16 cellular contexts compared by ENCODE assay signal in the genomic region with DNA sequence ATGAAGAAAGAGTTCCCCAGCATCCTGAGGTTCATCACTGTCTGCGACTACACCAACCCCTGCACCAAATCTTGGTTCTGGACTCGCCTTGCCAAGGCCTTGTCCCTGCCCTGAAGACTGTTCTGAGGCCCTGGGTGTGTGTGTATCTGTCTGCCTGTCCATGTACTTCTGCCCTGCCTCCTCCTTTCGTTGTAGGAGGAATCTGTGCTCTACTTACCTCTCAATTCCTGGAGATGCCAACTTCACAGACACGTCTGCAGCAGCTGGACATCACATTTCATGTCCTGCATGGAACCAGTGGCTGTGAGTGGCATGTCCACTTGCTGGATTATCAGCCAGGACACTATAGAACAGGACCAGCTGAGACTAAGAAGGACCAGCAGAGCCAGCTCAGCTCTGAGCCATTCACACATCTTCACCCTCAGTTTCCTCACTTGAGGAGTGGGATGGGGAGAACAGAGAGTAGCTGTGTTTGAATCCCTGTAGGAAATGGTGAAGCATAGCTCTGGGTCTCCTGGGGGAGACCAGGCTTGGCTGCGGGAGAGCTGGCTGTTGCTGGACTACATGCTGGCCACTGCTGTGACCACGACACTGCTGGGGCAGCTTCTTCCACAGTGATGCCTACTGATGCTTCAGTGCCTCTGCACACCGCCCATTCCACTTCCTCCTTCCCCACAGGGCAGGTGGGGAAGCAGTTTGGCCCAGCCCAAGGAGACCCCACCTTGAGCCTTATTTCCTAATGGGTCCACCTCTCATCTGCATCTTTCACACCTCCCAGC. TPM values are rescaled to one million over a fixed set of nuclear protein-coding genes. Genes with fewer than 3 reads are reported as not detected.
A peak's percentile ranks its signal among the peaks of the same experiment; 100 is the strongest.
DNase-seq lines count a peak whose midpoint lies in the region; FAIRE-seq and TF ChIP-seq lines count a peak whose summit lies in the region.
"Had no signal": no experiment of that assay in that cellular context is flagged by ENCODE, and none has a peak within 500 bp of the region (broad histone marks: within the 10 kb centered on the region; RNA-seq: fewer than 3 reads in every experiment).

No MANE protein-coding gene starts in this region.

- TF ChIP-seq CTCF in endothelial cell (IDR thresholded peaks at IDR 0.05; ENCODE audit: unreplicated experiment) = no peak
- no peak for TF ChIP-seq CTCF in neural crest cell (conservative IDR thresholded peaks at IDR 0.05)

- peaks cover 45% of the 10 kb centered on the region for H3K4me1 Mint-ChIP-seq in activated CD4-positive, alpha-beta memory T cell treated with anti-CD3 and anti-CD28 coated beads, Interleukin-2, amount 10 ng/mL, durations not matched to agents 7 days and 5 days
- peaks cover 32% of the 10 kb centered on the region for H3K4me1 Mint-ChIP-seq in activated CD4-positive, alpha-beta memory T cell treated with anti-CD3 and anti-CD28 coated beads for 36 hours (ENCODE audit: low read depth)
- peaks cover 22% of the 10 kb centered on the region for H3K4me1 Mint-ChIP-seq in endothelial cell (ENCODE audit: unreplicated experiment)
- peaks cover 34% of the 10 kb centered on the region for H3K4me1 Mint-ChIP-seq in neural crest cell

- peak overlapping the region; percentile 37 for H3K4me3 Mint-ChIP-seq in activated CD4-positive, alpha-beta memory T cell treated with anti-CD3 and anti-CD28 coated beads, Interleukin-2, amount 10 ng/mL, durations not matched to agents 7 days and 5 days
- H3K4me3 Mint-ChIP-seq in activated CD4-positive, alpha-beta memory T cell treated with anti-CD3 and anti-CD28 coated beads for 36 hours = no peak overlapping the region
- H3K4me3 Mint-ChIP-seq in endothelial cell (ENCODE audit: unreplicated experiment) (peak overlapping the region; percentile 79), neural crest cell (peak overlapping the region; percentile 85)

- H3K36me3 Mint-ChIP-seq in activated CD4-positive, alpha-beta memory T cell treated with anti-CD3 and anti-CD28 coated beads, Interleukin-2, amount 10 ng/mL, durations not matched to agents 7 days and 5 days (ENCODE audit: low read depth) = peaks cover 47% of the 10 kb centered on the region
- H3K36me3 Mint-ChIP-seq in activated CD4-positive, alpha-beta memory T cell treated with anti-CD3 and anti-CD28 coated beads for 36 hours = peaks cover 15% of the 10 kb centered on the region
- H3K36me3 Mint-ChIP-seq in endothelial cell (ENCODE audit: low read depth, unreplicated experiment) (peaks cover 17% of the 10 kb centered on the region), neural crest cell (ENCODE audit: low read depth) (peaks cover 5% of the 10 kb centered on the region)

- DNase-seq in activated CD4-positive, alpha-beta memory T cell treated with anti-CD3 and anti-CD28 coated beads, Interleukin-2, amount 10 ng/mL, durations not matched to agents 7 days and 5 days = peak; percentile 15
- no peak for DNase-seq in activated CD4-positive, alpha-beta memory T cell treated with anti-CD3 and anti-CD28 coated beads for 36 hours
- DNase-seq in GM12891 (ENCODE audit: insufficient read length, low spot score) = no peak
- no peak for DNase-seq in endothelial cell (ENCODE audit: low spot score)
- DNase-seq in neural crest cell (ENCODE audit: low read depth, low spot score) = no peak
- DNase-seq in kidney tubule cell (ENCODE audit: low spot score) = no peak
- DNase-seq in DMS79 treated with DMSO at 0.1 percent for 48 hours (lab: John Stamatoyannopoulos, UW) = no peak
- DNase-seq in NCI-H226 = no peak
- DNase-seq: brain microvascular endothelial cell, erythroblast, NCI-H69, spleen, T-helper 9 cell had no signal

- no peak for TF ChIP-seq POLR2A in GM12891 (IDR thresholded peaks at IDR 0.05; ENCODE audit: low read depth, low read length)

- peaks cover 9% of the 10 kb centered on the region for H3K9me3 Mint-ChIP-seq in activated CD4-positive, alpha-beta memory T cell treated with anti-CD3 and anti-CD28 coated beads, Interleukin-2, amount 10 ng/mL, durations not matched to agents 7 days and 5 days
- peaks cover 10% of the 10 kb centered on the region for H3K9me3 Mint-ChIP-seq in activated CD4-positive, alpha-beta memory T cell treated with anti-CD3 and anti-CD28 coated beads for 36 hours
- no peaks in the 10 kb centered on the region for H3K9me3 Mint-ChIP-seq in endothelial cell (ENCODE audit: unreplicated experiment)
- peaks cover 3% of the 10 kb centered on the region for H3K9me3 Mint-ChIP-seq in neural crest cell

- POLR2A ChIA-PET in activated CD4-positive, alpha-beta memory T cell treated with anti-CD3 and anti-CD28 coated beads, Interleukin-2, amount 10 ng/mL, durations not matched to agents 7 days and 5 days (lab: Charles Lee) = interaction anchor here (0.9 to 8.6 kb wide), 3 partner anchors 12 to 47 kb away, joined by 3 to 286 read pairs (median 109); a partner anchor contains a TSS
- POLR2A ChIA-PET in activated CD4-positive, alpha-beta memory T cell treated with anti-CD3 and anti-CD28 coated beads for 36 hours (lab: Charles Lee) = interaction anchor here (1.7 kb wide), 1 partner anchor 23 kb away, joined by 10 read pairs; a partner anchor contains a TSS

- H3K27me3 Mint-ChIP-seq in activated CD4-positive, alpha-beta memory T cell treated with anti-CD3 and anti-CD28 coated beads, Interleukin-2, amount 10 ng/mL, durations not matched to agents 7 days and 5 days = peaks cover 5% of the 10 kb centered on the region
- H3K27me3 Mint-ChIP-seq in activated CD4-positive, alpha-beta memory T cell treated with anti-CD3 and anti-CD28 coated beads for 36 hours = no peaks in the 10 kb centered on the region
- peaks cover 12% of the 10 kb centered on the region for H3K27me3 Mint-ChIP-seq in endothelial cell (ENCODE audit: unreplicated experiment)
- H3K27me3 Mint-ChIP-seq in neural crest cell (ENCODE audit: low read depth) = no peaks in the 10 kb centered on the region

- H3K27ac Mint-ChIP-seq in activated CD4-positive, alpha-beta memory T cell treated with anti-CD3 and anti-CD28 coated beads, Interleukin-2, amount 10 ng/mL, durations not matched to agents 7 days and 5 days = no peak overlapping the region
- H3K27ac Mint-ChIP-seq in activated CD4-positive, alpha-beta memory T cell treated with anti-CD3 and anti-CD28 coated beads for 36 hours = no peak overlapping the region
- H3K27ac Mint-ChIP-seq in endothelial cell (ENCODE audit: unreplicated experiment) (no peak overlapping the region), neural crest cell (ENCODE audit: unreplicated experiment) (no peak overlapping the region)

- intact Hi-C loops in activated CD4-positive, alpha-beta memory T cell treated with anti-CD3 and anti-CD28 coated beads for 36 hours (cut with micrococcal nuclease) = no loop called here

- CTCF ChIA-PET in activated CD4-positive, alpha-beta memory T cell treated with anti-CD3 and anti-CD28 coated beads, Interleukin-2, amount 10 ng/mL, durations not matched to agents 7 days and 5 days (lab: Charles Lee) = interaction anchor here (1.3 to 2.6 kb wide), 2 partner anchors 11 to 22 kb away, joined by 3 to 7 read pairs; no protein-coding TSS in a partner anchor
- CTCF ChIA-PET in activated CD4-positive, alpha-beta memory T cell treated with anti-CD3 and anti-CD28 coated beads for 36 hours (lab: Charles Lee) = interaction anchor here (1.0 to 2.2 kb wide), 5 partner anchors 22 to 206 kb away, joined by 3 to 6 read pairs (median 4); a partner anchor contains a TSS

- FAIRE-seq in GM12891 (lab: Jason Lieb, UNC) = no peak
- FAIRE-seq: A204.1, GM19239, H54 had no signal

TF ChIP-seq in GM12891, 5 proteins besides CTCF, POLR2A, EP300 and RAD21:
- TF ChIP-seq SPI1 (IDR thresholded peaks at IDR 0.05; ENCODE audit: low read depth, low read length) (0 out of 2 replicates have a peak, but pooled peaks have one; percentile 13), TAF1 (IDR thresholded peaks at IDR 0.05; ENCODE audit: low read depth, low read length) (no peak)
TF ChIP-seq in GM12891: peak in this region for 1.

RNA-seq across cellular contexts. Expression of a gene that starts 2.9 kb away (rescaled TPM):
- 10 to 100 TPM; 87.9 to 91.3 TPM for total RNA-seq in activated CD4-positive, alpha-beta memory T cell treated with anti-CD3 and anti-CD28 coated beads, Interleukin-2, amount 10 ng/mL, durations not matched to agents 7 days and 5 days
- 10 to 100 TPM; 32.3 to 34.8 TPM for total RNA-seq in activated CD4-positive, alpha-beta memory T cell treated with anti-CD3 and anti-CD28 coated beads for 36 hours
- polyA plus RNA-seq in GM12891 (2012; ENCODE audit: low read depth, missing spikeins) = 43.8 TPM
- total RNA-seq in endothelial cell (ENCODE audit: unreplicated experiment) (51.0 TPM), neural crest cell (39.5 and 39.8 TPM in 2 replicates)

RNA-seq across cellular contexts. Expression of a gene that starts 4.4 kb away (rescaled TPM):
- 10 to 100 TPM; 76.8 to 77.5 TPM for total RNA-seq in activated CD4-positive, alpha-beta memory T cell treated with anti-CD3 and anti-CD28 coated beads, Interleukin-2, amount 10 ng/mL, durations not matched to agents 7 days and 5 days
- total RNA-seq in activated CD4-positive, alpha-beta memory T cell treated with anti-CD3 and anti-CD28 coated beads for 36 hours = 10 to 100 TPM; 55.5 to 57.7 TPM
- polyA plus RNA-seq in GM12891 (2012; ENCODE audit: low read depth, missing spikeins) = 50.4 TPM
- total RNA-seq in endothelial cell (ENCODE audit: unreplicated experiment) = 71.9 TPM
- 48.9 and 50.2 TPM in 2 replicates for total RNA-seq in neural crest cell

RNA-seq across cellular contexts. Expression of a gene that starts 24.0 kb away (rescaled TPM):
- 10 to 100 TPM; 67.5 to 71.3 TPM for total RNA-seq in activated CD4-positive, alpha-beta memory T cell treated with anti-CD3 and anti-CD28 coated beads, Interleukin-2, amount 10 ng/mL, durations not matched to agents 7 days and 5 days
- total RNA-seq in activated CD4-positive, alpha-beta memory T cell treated with anti-CD3 and anti-CD28 coated beads for 36 hours = 10 to 100 TPM; 47.5 to 48.5 TPM
- polyA plus RNA-seq in GM12891 (2012; ENCODE audit: low read depth, missing spikeins) = 27.1 TPM
- total RNA-seq in endothelial cell (ENCODE audit: unreplicated experiment) (36.0 TPM), neural crest cell (48.4 and 50.0 TPM in 2 replicates)
